Comparison of ENCODE assay signal across 26 cellular contexts in the genomic region with DNA sequence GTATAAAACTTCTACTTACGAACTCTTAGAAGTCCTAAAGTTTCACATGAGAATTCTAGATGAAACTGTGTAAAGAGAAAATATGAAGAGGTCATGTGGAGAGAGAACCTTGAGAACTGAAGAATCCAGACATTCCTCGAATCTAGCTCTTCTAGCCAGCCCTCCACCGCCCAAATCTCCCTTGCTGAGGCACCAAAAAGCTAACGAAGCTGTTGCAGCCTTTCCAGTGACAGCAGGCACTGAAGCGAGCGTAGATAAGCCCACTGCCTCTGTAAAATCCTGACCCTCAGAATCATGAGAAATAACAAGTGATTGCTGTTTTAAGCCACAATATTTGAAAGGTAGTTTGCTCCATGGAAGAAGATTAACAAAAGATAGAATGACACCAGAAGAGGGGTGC.
"Had no signal": no experiment of that assay in that cellular context is flagged by ENCODE, and none has a peak within 500 bp of the region (broad histone marks: within the 10 kb centered on the region; RNA-seq: fewer than 3 reads in every experiment).

No MANE protein-coding gene starts in this region.

- H3K27me3 Mint-ChIP-seq: memory B cell had no signal

- H3K4me1 ChIP-seq: esophagus squamous epithelium, gastrocnemius medialis, heart right ventricle had no signal

- H3K36me3 ChIP-seq: esophagus squamous epithelium, gastrocnemius medialis, heart right ventricle had no signal

- H3K27me3 ChIP-seq: esophagus squamous epithelium, gastrocnemius medialis, heart right ventricle had no signal

- H3K27ac ChIP-seq: coronary artery, dorsolateral prefrontal cortex, epithelial cell of prostate, esophagus squamous epithelium, gastrocnemius medialis, heart right ventricle had no signal

- DNase-seq: dermis blood vessel endothelial cell; dorsolateral prefrontal cortex; effector CD4-positive, alpha-beta T cell; effector memory CD4-positive, alpha-beta T cell; erythroblast; esophagus squamous epithelium; foreskin fibroblast; foreskin melanocyte; gastrocnemius medialis; glutamatergic neuron; heart right ventricle; hippocampal formation; kidney; kidney glomerular epithelial cell; left colon; left ventricle myocardium superior; mammary epithelial cell; mesendoderm; midbrain; naive thymus-derived CD4-positive, alpha-beta T cell had no signal

- ATAC-seq: esophagus mucosa; gastrocnemius medialis; heart right ventricle; left colon; left lobe of liver; left ventricle myocardium superior; naive thymus-derived CD4-positive, alpha-beta T cell had no signal

- H3K27ac Mint-ChIP-seq: memory B cell; naive thymus-derived CD4-positive, alpha-beta T cell had no signal

- H3K4me1 Mint-ChIP-seq: memory B cell; naive thymus-derived CD4-positive, alpha-beta T cell had no signal

- H3K36me3 Mint-ChIP-seq: memory B cell; naive thymus-derived CD4-positive, alpha-beta T cell had no signal

- H3K4me3 ChIP-seq: coronary artery, dorsolateral prefrontal cortex, esophagus squamous epithelium, gastrocnemius medialis, heart right ventricle, lung had no signal

- H3K4me3 Mint-ChIP-seq: memory B cell; naive thymus-derived CD4-positive, alpha-beta T cell had no signal

- H3K9me3 ChIP-seq: gastrocnemius medialis had no signal
